12 cellular contexts compared by ENCODE assay signal in genomic region chr19:1017906-1018305, GRCh38. TPM values are rescaled to one million over a fixed set of nuclear protein-coding genes. Genes with fewer than 3 reads are reported as not detected.
DNase-seq lines count a peak whose midpoint lies in the region; FAIRE-seq and TF ChIP-seq lines count a peak whose summit lies in the region.
"Had no signal": no experiment of that assay in that cellular context is flagged by ENCODE, and none has a peak within 500 bp of the region (broad histone marks: within the 10 kb centered on the region; RNA-seq: fewer than 3 reads in every experiment).

No MANE protein-coding gene starts in this region.

- peak overlapping the region; percentile 38 for H3K4me2 ChIP-seq in OCI-LY3 (ENCODE audit: low read length)
- H3K4me2 ChIP-seq in H1 (ENCODE audit: insufficient read depth in 1 of 2, low read depth in 2 of 2, low read length in 2 of 2): no peak overlapping the region; a peak in 1 of 4 replicates

- no peak for DNase-seq in GM06990 (ENCODE audit: extremely low read depth, insufficient read length)
- DNase-seq in H1 (ENCODE audit: low read depth in 1 of 2, low spot score in 2 of 2): no peak
- DNase-seq in HuH-7.5 (ENCODE audit: low spot score): no peak
- DNase-seq in kidney tubule cell (ENCODE audit: low spot score): no peak
- DNase-seq in NCI-H2107 treated with DMSO at 0.1 percent for 48 hours (lab: John Stamatoyannopoulos, UW; ENCODE audit: unreplicated experiment): no peak
- DNase-seq: midbrain; NCI-H2107; stimulated activated CD4-positive, alpha-beta T cell treated with anti-CD3 and anti-CD28 coated beads, Interleukin-15, amount 100 ng/mL, for 24 hours had no signal

- TF ChIP-seq RAD21 in H1 (IDR thresholded peaks at IDR 0.05 in 1 of 2, conservative IDR thresholded peaks at IDR 0.05 in 1 of 2; ENCODE audit: low read depth in 2 of 2, low read length in 2 of 2): no peak

- H3K4me1 ChIP-seq in OCI-LY3 (ENCODE audit: low read length) (peaks cover 37% of the 10 kb centered on the region), H1 (replicated peaks in 1 of 4; ENCODE audit: control insufficient read depth in 3 of 4, insufficient read depth in 4 of 4, low read length in 3 of 4) (peaks cover 0 to 37% (median 25%) of the 10 kb centered on the region in 4 experiments; a peak in 5 of 7 replicates), skeletal muscle tissue (ENCODE audit: control insufficient read depth in 3 of 3, insufficient read depth in 3 of 3, low read length in 3 of 3) (peaks cover 54 to 67% (median 65%) of the 10 kb centered on the region in 3 donors)

- no peak for FAIRE-seq in H1 (lab: Jason Lieb, UNC)

- H4K8ac ChIP-seq in H1 (ENCODE audit: extremely low read depth, insufficient read depth, low read length): peak overlapping the region; percentile 53; the same call in 1 of the 2 replicates

- H3K56ac ChIP-seq in H1 (replicated peaks; ENCODE audit: insufficient read length, low read depth, low read length): no peak overlapping the region

- H3K27me3 ChIP-seq in GM06990 (replicated peaks; ENCODE audit: control insufficient read depth, insufficient read depth, low read length): no peaks in the 10 kb centered on the region
- H3K27me3 ChIP-seq in OCI-LY3 (ENCODE audit: low read depth, low read length): no peaks in the 10 kb centered on the region
- H3K27me3 ChIP-seq in H1 (replicated peaks in 1 of 4; ENCODE audit: control insufficient read depth in 3 of 4, extremely low read depth in 1 of 4, insufficient read depth in 3 of 4, low read length in 3 of 4): no peaks in the 10 kb centered on the region
- H3K27me3 ChIP-seq in skeletal muscle tissue (ENCODE audit: control insufficient read depth in 3 of 3, insufficient read depth in 3 of 3, low read length in 3 of 3): no peaks in the 10 kb centered on the region
- H3K27me3 ChIP-seq: SJSA1 had no signal

- WGBS in H1 (ENCODE audit: extremely low coverage in 1 of 2, insufficient coverage in 1 of 2, insufficient read length in 1 of 2, insufficient replicate concordance in 2 of 2, low coverage in 1 of 2, low lambda C conversion rate in 2 of 2, missing lambda C conversion rate in 1 of 2), 2 experiments: 82% methylated on average over 9 of the region's 9 CpGs; no CpG with 5 or more reads in 1 of the 2 experiments

- no peak overlapping the region for H2AK5ac ChIP-seq in H1 (ENCODE audit: low read depth, low read length)

- TF ChIP-seq CTCF in GM06990 (IDR thresholded peaks at IDR 0.05; ENCODE audit: insufficient read depth, low read length, poor library complexity, severe bottlenecking): no peak
- TF ChIP-seq CTCF in OCI-LY3 (IDR thresholded peaks at IDR 0.05; ENCODE audit: low read depth, low read length): no peak
- no peak for TF ChIP-seq CTCF in H1 (IDR thresholded peaks at IDR 0.05; ENCODE audit: control extremely low read depth in 1 of 3, insufficient read depth in 1 of 3, low read depth in 1 of 3, low read length in 3 of 3)

- H3K4ac ChIP-seq in H1 (replicated peaks; ENCODE audit: insufficient read length, low read depth, low read length): no peak overlapping the region

- no peak overlapping the region for H3K23ac ChIP-seq in H1 (ENCODE audit: insufficient read length)

- CTCF ChIA-PET in H1 (lab: Charles Lee; ENCODE audit: partially characterized antibody): no interaction called here

- H2BK120ac ChIP-seq in H1 (replicated peaks; ENCODE audit: low read depth, low read length): no peak overlapping the region

- H4K91ac ChIP-seq in H1 (replicated peaks; ENCODE audit: insufficient read length, low read length): no peak overlapping the region

- H4K20me1 ChIP-seq in OCI-LY3 (ENCODE audit: insufficient read depth, low read length) (peaks cover 71% of the 10 kb centered on the region), H1 (replicated peaks in 1 of 2; ENCODE audit: control insufficient read depth in 1 of 2, insufficient read depth in 2 of 2, low read length in 2 of 2) (peaks cover 38 to 53% of the 10 kb centered on the region in 2 experiments)

- H3K23me2 ChIP-seq in H1 (ENCODE audit: low read depth, low read length): peaks cover 9% of the 10 kb centered on the region

- H2BK20ac ChIP-seq in H1 (ENCODE audit: low read length): no peak overlapping the region

- no peak for TF ChIP-seq POLR2A in H1 (IDR thresholded peaks at IDR 0.05; ENCODE audit: control extremely low read depth in 1 of 2, low read depth in 2 of 2, low read length in 2 of 2)

- no peak overlapping the region for H3K18ac ChIP-seq in H1 (ENCODE audit: extremely low read depth, low read length)

- no peak overlapping the region for H4K5ac ChIP-seq in H1 (ENCODE audit: insufficient read length, low read depth, low read length)

- H3K4me3 ChIP-seq in GM06990 (replicated peaks; ENCODE audit: low read depth, low read length) (peak overlapping the region; percentile 45), OCI-LY3 (ENCODE audit: low read length) (peak overlapping the region; percentile 19; the same call in 1 of the 2 replicates), H1 (ENCODE audit: extremely low read depth in 1 of 4, insufficient read depth in 2 of 4, low read depth in 3 of 4, low read length in 4 of 4) (no peak overlapping the region), skeletal muscle tissue (ENCODE audit: low read length in 3 of 3) (peak overlapping the region in 1 of 3 donors; percentile 8)
- H3K4me3 ChIP-seq: SJSA1 had no signal

- H3K9me3 ChIP-seq in OCI-LY3 (ENCODE audit: insufficient read depth, low read length) (no peaks in the 10 kb centered on the region), H1 (ENCODE audit: insufficient read depth in 2 of 2, low read depth in 1 of 2, low read length in 1 of 2) (no peaks in the 10 kb centered on the region), skeletal muscle tissue (ENCODE audit: control insufficient read depth in 3 of 3, low read length in 3 of 3) (no peaks in the 10 kb centered on the region)
- H3K9me3 ChIP-seq: SJSA1 had no signal

- H3K14ac ChIP-seq in H1 (ENCODE audit: insufficient read length): no peak overlapping the region

- H2BK15ac ChIP-seq in H1 (ENCODE audit: low read length): no peak overlapping the region

- H3K79me1 ChIP-seq in H1 (ENCODE audit: low read depth, low read length): peaks cover 24% of the 10 kb centered on the region

- peaks cover 81% of the 10 kb centered on the region for H3K79me2 ChIP-seq in OCI-LY3 (ENCODE audit: low read length)
- peaks cover 36 to 78% of the 10 kb centered on the region in 2 experiments for H3K79me2 ChIP-seq in H1 (ENCODE audit: control insufficient read depth in 1 of 2, insufficient read depth in 2 of 2, low read length in 2 of 2)

- 0 out of 2 replicates have a peak overlapping the region, but pooled peaks have one; percentile 5 for H3K9ac ChIP-seq in OCI-LY3 (ENCODE audit: low read length)
- H3K9ac ChIP-seq in H1 (replicated peaks in 1 of 4; ENCODE audit: extremely low read depth in 1 of 4, low read depth in 3 of 4, low read length in 3 of 4): no peak overlapping the region
- H3K9ac ChIP-seq in skeletal muscle tissue (ENCODE audit: low read depth in 1 of 3, low read length in 3 of 3): peak overlapping the region; percentile 23 to 90 (median 51)

- TF ChIP-seq EP300 in H1 (IDR thresholded peaks at IDR 0.05; ENCODE audit: borderline replicate concordance in 1 of 2, low read depth in 2 of 2, low read length in 2 of 2): no peak

- H3K27ac ChIP-seq in OCI-LY3 (ENCODE audit: low read length): no peak overlapping the region
- H3K27ac ChIP-seq in H1 (ENCODE audit: low read depth, low read length): no peak overlapping the region
- no peak overlapping the region for H3K27ac ChIP-seq in skeletal muscle tissue (ENCODE audit: low read depth, low read length)
- H3K27ac ChIP-seq: SJSA1 had no signal

- 0 out of 2 replicates have a peak overlapping the region, but pooled peaks have one; percentile 55 for H2BK5ac ChIP-seq in H1 (ENCODE audit: low read depth, low read length)

- H3K36me3 ChIP-seq in GM06990 (ENCODE audit: control insufficient read depth, insufficient read depth, low read length) (peaks cover 24% of the 10 kb centered on the region), OCI-LY3 (replicated peaks; ENCODE audit: low read depth, low read length) (peaks cover 21% of the 10 kb centered on the region), H1 (ENCODE audit: control insufficient read depth in 2 of 4, insufficient read depth in 4 of 4, low read length in 3 of 4) (peaks cover 0 to 14% (median 4%) of the 10 kb centered on the region in 4 experiments; a peak in 4 of 8 replicates), skeletal muscle tissue (ENCODE audit: control insufficient read depth in 3 of 3, insufficient read depth in 3 of 3, low read length in 3 of 3) (peaks cover 5 to 13% (median 10%) of the 10 kb centered on the region in 3 donors)

- POLR2A ChIA-PET in H1 (lab: Charles Lee; ENCODE audit: partially characterized antibody): interaction anchor here (2.4 to 6.4 kb wide), 3 partner anchors 11 to 204 kb away, joined by 6 to 125 read pairs (median 62); partner anchors contain the start of genes ABCA7 and CNN2

- H2BK12ac ChIP-seq in H1 (ENCODE audit: low read depth, low read length): no peak overlapping the region

- H2AFZ ChIP-seq in OCI-LY3 (ENCODE audit: low read depth, low read length) (no peak overlapping the region), H1 (ENCODE audit: low read length) (no peak overlapping the region)

RNA-seq across cellular contexts. Expression of gene TMEM259, which starts 3.0 kb away (rescaled TPM):
- total RNA-seq in H1 (2021; fragmentation: NEBNext Ultra II Directional; extraction: Animal tissue kit (Norgen Biotek cat#: 25700)): 140 and 142 TPM in 2 replicates
- 243 and 343 TPM in 2 replicates for polyA plus RNA-seq in H1 (2011; rRNA removed)
- polyA plus RNA-seq in H1 (2011; cell fraction: cytosol; rRNA removed): 180 TPM
- 1,170 TPM for polyA plus RNA-seq in H1 (2011; cell fraction: nucleus; rRNA removed)
- 46.9 to 137 TPM (median 125 TPM) in 4 replicates for polyA plus RNA-seq in H1 (2012, experiment 1 of 2)
- polyA plus RNA-seq in H1 (2012, experiment 2 of 2): 87.4 TPM
- polyA plus RNA-seq in H1 (2013, experiment 1 of 2): 171 TPM
- 163 TPM for polyA plus RNA-seq in H1 (2013, experiment 2 of 2)
- polyA minus RNA-seq in H1 (2011; rRNA and poly(A)+ RNA removed): 45.5 and 54.1 TPM in 2 replicates
- 55.7 TPM for polyA minus RNA-seq in H1 (2011; cell fraction: cytosol; rRNA and poly(A)+ RNA removed)
- 124 TPM for polyA minus RNA-seq in H1 (2011; cell fraction: nucleus; rRNA and poly(A)+ RNA removed)
- total RNA-seq in skeletal muscle tissue: 25.6 TPM

RNA-seq across cellular contexts. Expression of gene RNU6-2, which starts 3.4 kb away (rescaled TPM):
- total RNA-seq in H1 (2021; fragmentation: NEBNext Ultra II Directional; extraction: Animal tissue kit (Norgen Biotek cat#: 25700)): not detected in 2 replicates
- not detected in 2 replicates for polyA plus RNA-seq in H1 (2011; rRNA removed)
- polyA plus RNA-seq in H1 (2011; cell fraction: cytosol; rRNA removed): not detected
- polyA plus RNA-seq in H1 (2011; cell fraction: nucleus; rRNA removed): not detected
- polyA plus RNA-seq in H1 (2012, experiment 1 of 2): not detected in 4 replicates
- not detected for polyA plus RNA-seq in H1 (2012, experiment 2 of 2)
- polyA plus RNA-seq in H1 (2013, experiment 1 of 2): not detected
- polyA plus RNA-seq in H1 (2013, experiment 2 of 2): not detected
- polyA minus RNA-seq in H1 (2011; rRNA and poly(A)+ RNA removed): under 0.01 TPM in 1 of 2 replicates, not detected in the other
- not detected for polyA minus RNA-seq in H1 (2011; cell fraction: cytosol; rRNA and poly(A)+ RNA removed)
- not detected for polyA minus RNA-seq in H1 (2011; cell fraction: nucleus; rRNA and poly(A)+ RNA removed)
- total RNA-seq in skeletal muscle tissue: not detected
- total RNA-seq: Daoy, SJSA1 had no signal

RNA-seq across cellular contexts. Expression of gene CNN2, which starts 8.5 kb away (rescaled TPM):
- 522 and 551 TPM in 2 replicates for total RNA-seq in H1 (2021; fragmentation: NEBNext Ultra II Directional; extraction: Animal tissue kit (Norgen Biotek cat#: 25700))
- 189 and 349 TPM in 2 replicates for polyA plus RNA-seq in H1 (2011; rRNA removed)
- 238 TPM for polyA plus RNA-seq in H1 (2011; cell fraction: cytosol; rRNA removed)
- 235 TPM for polyA plus RNA-seq in H1 (2011; cell fraction: nucleus; rRNA removed)
- polyA plus RNA-seq in H1 (2012, experiment 1 of 2): 294 to 464 TPM (median 423 TPM) in 4 replicates
- 443 TPM for polyA plus RNA-seq in H1 (2012, experiment 2 of 2)
- 346 TPM for polyA plus RNA-seq in H1 (2013, experiment 1 of 2)
- polyA plus RNA-seq in H1 (2013, experiment 2 of 2): 345 TPM
- 314 and 396 TPM in 2 replicates for polyA minus RNA-seq in H1 (2011; rRNA and poly(A)+ RNA removed)
- polyA minus RNA-seq in H1 (2011; cell fraction: cytosol; rRNA and poly(A)+ RNA removed): 453 TPM
- 127 TPM for polyA minus RNA-seq in H1 (2011; cell fraction: nucleus; rRNA and poly(A)+ RNA removed)
- 40.2 TPM for total RNA-seq in skeletal muscle tissue

RNA-seq across cellular contexts. Expression of gene GRIN3B, which starts 17.7 kb away (rescaled TPM):
- total RNA-seq in H1 (2021; fragmentation: NEBNext Ultra II Directional; extraction: Animal tissue kit (Norgen Biotek cat#: 25700)): 0.45 and 0.63 TPM in 2 replicates
- polyA plus RNA-seq in H1 (2011; rRNA removed): 1.0 and 2.0 TPM in 2 replicates
- polyA plus RNA-seq in H1 (2011; cell fraction: cytosol; rRNA removed): 1.4 TPM
- polyA plus RNA-seq in H1 (2011; cell fraction: nucleus; rRNA removed): 8.4 TPM
- 0.14 to 1.1 TPM (median 0.78 TPM) in 4 replicates for polyA plus RNA-seq in H1 (2012, experiment 1 of 2)
- 0.13 TPM for polyA plus RNA-seq in H1 (2012, experiment 2 of 2)
- polyA plus RNA-seq in H1 (2013, experiment 1 of 2): 0.93 TPM
- 0.74 TPM for polyA plus RNA-seq in H1 (2013, experiment 2 of 2)
- polyA minus RNA-seq in H1 (2011; rRNA and poly(A)+ RNA removed): 0.27 and 0.28 TPM in 2 replicates
- polyA minus RNA-seq in H1 (2011; cell fraction: cytosol; rRNA and poly(A)+ RNA removed): 0.29 TPM
- polyA minus RNA-seq in H1 (2011; cell fraction: nucleus; rRNA and poly(A)+ RNA removed): 1.1 TPM
- total RNA-seq in skeletal muscle tissue: not detected
- total RNA-seq: Daoy, SJSA1 had no signal

RNA-seq across cellular contexts. Expression of gene ABCA7, which starts 22.0 kb away (rescaled TPM):
- total RNA-seq in H1 (2021; fragmentation: NEBNext Ultra II Directional; extraction: Animal tissue kit (Norgen Biotek cat#: 25700)): 25.6 and 29.7 TPM in 2 replicates
- 10.4 and 17.4 TPM in 2 replicates for polyA plus RNA-seq in H1 (2011; rRNA removed)
- 11.0 TPM for polyA plus RNA-seq in H1 (2011; cell fraction: cytosol; rRNA removed)
- polyA plus RNA-seq in H1 (2011; cell fraction: nucleus; rRNA removed): 75.8 TPM
- polyA plus RNA-seq in H1 (2012, experiment 1 of 2): 24.0 to 35.6 TPM (median 26.9 TPM) in 4 replicates
- polyA plus RNA-seq in H1 (2012, experiment 2 of 2): 20.8 TPM
- 22.9 TPM for polyA plus RNA-seq in H1 (2013, experiment 1 of 2)
- polyA plus RNA-seq in H1 (2013, experiment 2 of 2): 19.2 TPM
- 7.3 and 11.6 TPM in 2 replicates for polyA minus RNA-seq in H1 (2011; rRNA and poly(A)+ RNA removed)
- polyA minus RNA-seq in H1 (2011; cell fraction: cytosol; rRNA and poly(A)+ RNA removed): 17.7 TPM
- 32.0 TPM for polyA minus RNA-seq in H1 (2011; cell fraction: nucleus; rRNA and poly(A)+ RNA removed)
- 6.8 TPM for total RNA-seq in skeletal muscle tissue

Comparison
In these comparisons a context has a peak if more than half of its experiments do, and no peak if none do; other contexts are left out.
1. H3K4me3 ChIP-seq: peak in GM06990 (single experiment) and OCI-LY3 (single experiment); none in H1 (0 of 4).
2. H3K9ac ChIP-seq: peak in OCI-LY3 (single experiment) and skeletal muscle tissue (3 of 3); none in H1 (0 of 4).
3. RNA of gene CNN2, which starts 8.5 kb away (total RNA-seq): 522 to 551 TPM in H1; 40.2 TPM in skeletal muscle tissue (single experiment); every median in the first group is over 10 times any median in the second.